16 cellular contexts compared by ENCODE assay signal in genomic region chr2:11515441-11516071, GRCh38. TPM values are rescaled to one million over a fixed set of nuclear protein-coding genes. Genes with fewer than 3 reads are reported as not detected.
DNase-seq lines count a peak whose midpoint lies in the region; ATAC-seq and TF ChIP-seq lines count a peak whose summit lies in the region.
"Had no signal": no experiment of that assay in that cellular context is flagged by ENCODE, and none has a peak within 500 bp of the region (broad histone marks: within the 10 kb centered on the region; RNA-seq: fewer than 3 reads in every experiment).

No MANE protein-coding gene starts in this region.

- ATAC-seq in gastroesophageal sphincter (peak; percentile 46), GM21526 (IDR thresholded peaks at IDR 0.05; ENCODE audit: low FRiP score, unreplicated experiment) (no peak)
- ATAC-seq: SK-N-SH treated with all-trans-retinoic acid at 6 μM for 48 hours had no signal

- DNase-seq in H7 (peak; percentile 51), NCI-H69 (lab: John Stamatoyannopoulos, UW) (peak; percentile 7), retina (peak; percentile 67), DMS153 treated with DMSO at 0.1 percent for 48 hours (lab: John Stamatoyannopoulos, UW; ENCODE audit: unreplicated experiment) (no peak), kidney tubule cell (ENCODE audit: low spot score) (no peak), brain microvascular endothelial cell (no peak)
- DNase-seq: ACHN; Calu3; CD4-positive, CD25-positive, alpha-beta regulatory T cell; HCEC 1CT; NCI-H345; NCI-H774; SHP77 had no signal

- H3K9me3 ChIP-seq in gastroesophageal sphincter = no peaks in the 10 kb centered on the region

- TF ChIP-seq CTCF in gastroesophageal sphincter (IDR thresholded peaks at IDR 0.05) = no peak
- no peak for TF ChIP-seq CTCF in brain microvascular endothelial cell (IDR thresholded peaks at IDR 0.05; ENCODE audit: low read depth, low read length, missing control alignments)

- no peak for TF ChIP-seq POLR2A in gastroesophageal sphincter (IDR thresholded peaks at IDR 0.05)

- 50 to 94% methylated on average over 2 to 6 of the region's 8 CpGs for WGBS in gastroesophageal sphincter (ENCODE audit: low coverage in 1 of 2), 2 donors

- H3K4me3 ChIP-seq in H7 (ENCODE audit: insufficient read depth, low read depth, low read length) (no peak overlapping the region), gastroesophageal sphincter (no peak overlapping the region), brain microvascular endothelial cell (ENCODE audit: low read depth, low read length) (no peak overlapping the region)

- H3K27me3 ChIP-seq in H7 (ENCODE audit: control insufficient read depth, insufficient read depth, low read length) (no peaks in the 10 kb centered on the region), gastroesophageal sphincter (peaks cover 4% of the 10 kb centered on the region), brain microvascular endothelial cell (replicated peaks) (peaks cover 2% of the 10 kb centered on the region)

- H3K4me1 ChIP-seq in gastroesophageal sphincter = no peaks in the 10 kb centered on the region

- H3K27ac ChIP-seq in gastroesophageal sphincter = peak overlapping the region in 2 of 4 donors; percentile 31 to 55
- no peak overlapping the region for H3K27ac ChIP-seq in brain microvascular endothelial cell

- no peak for TF ChIP-seq EP300 in gastroesophageal sphincter (IDR thresholded peaks at IDR 0.05)

- in situ Hi-C loops in brain microvascular endothelial cell (cut with HindIII; ENCODE audit: low pct_ligation_motif_present, low sequenced_read_pairs) = no loop called here

- H3K36me3 ChIP-seq in H7 (replicated peaks; ENCODE audit: control insufficient read depth, insufficient read depth, low read length) (no peaks in the 10 kb centered on the region), gastroesophageal sphincter (no peaks in the 10 kb centered on the region), brain microvascular endothelial cell (replicated peaks) (no peaks in the 10 kb centered on the region)

RNA-seq across cellular contexts. Expression of gene GREB1, which starts 18.3 kb away (rescaled TPM):
- total RNA-seq in H7 (2014; rRNA removed; shearing (Covaris generic)) = 16.9 and 17.3 TPM in 2 replicates
- 1 to 10 TPM; 3.1 to 8.8 (median 6.5) TPM for total RNA-seq in gastroesophageal sphincter

RNA-seq across cellular contexts. Expression of gene E2F6, which starts 49.6 kb away (rescaled TPM):
- total RNA-seq in H7 (2014; rRNA removed; shearing (Covaris generic)) = 23.2 and 25.0 TPM in 2 replicates
- total RNA-seq in gastroesophageal sphincter = 10 to 100 TPM; 15.6 to 20.1 (median 19.6) TPM

Comparison
In these comparisons a context has a peak if more than half of its experiments do, and no peak if none do; other contexts are left out.
1. DNase-seq: peak in H7 (single experiment), NCI-H69 (single experiment) and retina (single experiment); none in DMS153 treated with DMSO at 0.1 percent for 48 hours (single experiment), kidney tubule cell (single experiment) and brain microvascular endothelial cell (single experiment).